ENCODE assay signal across 21 cellular contexts in genomic region chr4:157303471-157303960, GRCh38.
"Had no signal": no experiment of that assay in that cellular context is flagged by ENCODE, and none has a peak within 500 bp of the region (broad histone marks: within the 10 kb centered on the region; RNA-seq: fewer than 3 reads in every experiment).

No MANE protein-coding gene starts in this region.

- H3K4me3 ChIP-seq: colonic mucosa, esophagus squamous epithelium, gastroesophageal sphincter, heart left ventricle, hepatocyte, left lung, lower lobe of right lung had no signal

- H3K36me3 ChIP-seq: colonic mucosa, esophagus squamous epithelium, gastroesophageal sphincter, heart left ventricle, left lung, lower lobe of right lung had no signal

- ATAC-seq: effector memory CD8-positive, alpha-beta T cell; esophagus mucosa; gastroesophageal sphincter; heart left ventricle; left cardiac atrium; left lung; left ventricle myocardium superior; lower lobe of right lung had no signal

- DNase-seq: colonic mucosa; cortex of kidney; effector CD8-positive, alpha-beta T cell; effector memory CD8-positive, alpha-beta T cell; endodermal cell; erythroblast; esophagus squamous epithelium; foreskin fibroblast; heart left ventricle; hypothalamus; left cardiac atrium; left lung; left ventricle myocardium superior; lower lobe of right lung; mesenchymal stem cell; midbrain; naive B cell had no signal

- H3K9me3 ChIP-seq: colonic mucosa, esophagus squamous epithelium, gastroesophageal sphincter, heart left ventricle, left lung, lower lobe of right lung had no signal

- H3K27ac ChIP-seq: colonic mucosa, epithelial cell of prostate, esophagus squamous epithelium, gastroesophageal sphincter, heart left ventricle, hepatocyte, left lung, lower lobe of right lung had no signal

- H3K4me1 ChIP-seq: colonic mucosa, esophagus squamous epithelium, gastroesophageal sphincter, heart left ventricle, left lung, lower lobe of right lung had no signal

- H3K27me3 ChIP-seq: colonic mucosa, esophagus squamous epithelium, gastroesophageal sphincter, heart left ventricle, hepatocyte, left lung had no signal
